ENCODE assay signal across 1 cellular context in genomic region chr5:74382864-74383618, GRCh38.
TF ChIP-seq lines count a peak whose summit lies in the region.

No MANE protein-coding gene starts in this region.

TF ChIP-seq in neural cell, 6 proteins besides CTCF, POLR2A, EP300 and RAD21:
- TF ChIP-seq EZH2 (IDR thresholded peaks at IDR 0.05; ENCODE audit: borderline replicate concordance, insufficient read depth, low read length, poor library complexity, severe bottlenecking) (no peak), POLR2AphosphoS5 (IDR thresholded peaks at IDR 0.05) (no peak), MXI1 (conservative IDR thresholded peaks at IDR 0.05; ENCODE audit: poor library complexity, severe bottlenecking) (no peak), SMC3 (conservative IDR thresholded peaks at IDR 0.05; ENCODE audit: poor library complexity) (no peak), TAF1 (IDR thresholded peaks at IDR 0.05; ENCODE audit: low read depth) (no peak), REST (IDR thresholded peaks at IDR 0.05; ENCODE audit: borderline replicate concordance) (no peak)
